31 cellular contexts compared by ENCODE assay signal in genomic region chr2:237293966-237294365, GRCh38.
DNase-seq lines count a peak whose midpoint lies in the region; ATAC-seq, FAIRE-seq and TF ChIP-seq lines count a peak whose summit lies in the region.
"Had no signal": no experiment of that assay in that cellular context is flagged by ENCODE, and none has a peak within 500 bp of the region (broad histone marks: within the 10 kb centered on the region; RNA-seq: fewer than 3 reads in every experiment).

No MANE protein-coding gene starts in this region.

- H3K27ac ChIP-seq in left ventricle myocardium inferior (replicated peaks): peak overlapping the region; percentile 53
- H3K27ac ChIP-seq in esophagus squamous epithelium: peak overlapping the region in 3 of 4 donors; percentile 5 to 16 (median 13)
- peak overlapping the region; percentile 62 to 84 for H3K27ac ChIP-seq in uterus
- no peak overlapping the region for H3K27ac ChIP-seq in Karpas-422 (ENCODE audit: low read length)
- H3K27ac ChIP-seq in pancreas: no peak overlapping the region
- H3K27ac ChIP-seq: BLaER1, neutrophil, PC-9, prostate gland, upper lobe of left lung had no signal

- H2AFZ ChIP-seq in Karpas-422 (ENCODE audit: low read length): no peak overlapping the region
- H2AFZ ChIP-seq: PC-9 had no signal

- DNase-seq in left ventricle myocardium inferior (no peak), left cardiac atrium (no peak), esophagus squamous epithelium (lab: John Stamatoyannopoulos, UW) (no peak), osteocyte (ENCODE audit: extremely low spot score, unreplicated experiment) (no peak), uterus (no peak), Karpas-422 (no peak), pancreas (no peak)
- DNase-seq: activated B cell treated with CpG ODN at 0.5 μM for 24 hours; activated CD4-positive, alpha-beta T cell treated with anti-CD3 and anti-CD28 coated beads, Interleukin-2, amount 50 U/mL, for 4 hours; activated naive CD4-positive, alpha-beta T cell treated with Interleukin-2 at 50 U/mL for 16 hours; amygdala; DMS53; glutamatergic neuron; NCI-H1092 treated with DMSO at 0.1 percent for 48 hours; NCI-H187; NCI-H2171 treated with DMSO at 0.1 percent for 48 hours; NCI-H526 treated with DMSO at 0.1 percent for 48 hours; PC-9; SIG-M5; stimulated activated CD8-positive, alpha-beta memory T cell treated with anti-CD3 and anti-CD28 coated beads, Interleukin-4, amount 100 ng/mL, for 48 hours; stomach; upper lobe of left lung had no signal

- H3K4me1 Mint-ChIP-seq in osteocyte (ENCODE audit: unreplicated experiment): peaks cover 70% of the 10 kb centered on the region
- H3K4me1 Mint-ChIP-seq: activated B cell treated with CpG ODN at 0.5 μM for 24 hours had no signal

- peak overlapping the region; percentile 68 for H3K27ac Mint-ChIP-seq in osteocyte (ENCODE audit: unreplicated experiment)
- H3K27ac Mint-ChIP-seq: activated B cell treated with CpG ODN at 0.5 μM for 24 hours, IgD-negative memory B cell had no signal

- H3K9me3 ChIP-seq in left ventricle myocardium inferior (replicated peaks): peaks cover 8% of the 10 kb centered on the region
- no peaks in the 10 kb centered on the region for H3K9me3 ChIP-seq in esophagus squamous epithelium
- H3K9me3 ChIP-seq in uterus: no peaks in the 10 kb centered on the region
- H3K9me3 ChIP-seq in Karpas-422 (ENCODE audit: low read length): no peaks in the 10 kb centered on the region
- H3K9me3 ChIP-seq in pancreas: no peaks in the 10 kb centered on the region
- H3K9me3 ChIP-seq: BLaER1, neutrophil, prostate gland, stomach had no signal

- H3K4me1 ChIP-seq in left ventricle myocardium inferior (peaks cover 39% of the 10 kb centered on the region), esophagus squamous epithelium (peaks cover 0 to 39% (median 15%) of the 10 kb centered on the region in 3 donors), uterus (peaks cover 11 to 13% of the 10 kb centered on the region in 2 donors), Karpas-422 (ENCODE audit: low read length) (no peaks in the 10 kb centered on the region), pancreas (peaks cover 4 to 15% (median 12%) of the 10 kb centered on the region in 3 donors)
- H3K4me1 ChIP-seq: prostate gland had no signal

- no peaks in the 10 kb centered on the region for H3K79me2 ChIP-seq in Karpas-422 (ENCODE audit: low read length)

- H3K4me3 ChIP-seq in left ventricle myocardium inferior (no peak overlapping the region), esophagus squamous epithelium (no peak overlapping the region), uterus (no peak overlapping the region), Karpas-422 (ENCODE audit: low read length) (no peak overlapping the region), pancreas (no peak overlapping the region)
- H3K4me3 ChIP-seq: BLaER1, PC-9, prostate gland, skin epidermis, stomach, upper lobe of left lung had no signal

- H3K36me3 ChIP-seq in left ventricle myocardium inferior: no peaks in the 10 kb centered on the region
- no peaks in the 10 kb centered on the region for H3K36me3 ChIP-seq in esophagus squamous epithelium
- no peaks in the 10 kb centered on the region for H3K36me3 ChIP-seq in uterus
- no peaks in the 10 kb centered on the region for H3K36me3 ChIP-seq in Karpas-422 (ENCODE audit: insufficient read depth, low read length)
- H3K36me3 ChIP-seq in pancreas: no peaks in the 10 kb centered on the region
- H3K36me3 ChIP-seq: BLaER1, neutrophil, prostate gland, stomach, upper lobe of left lung had no signal

- no peaks in the 10 kb centered on the region for H3K36me3 Mint-ChIP-seq in osteocyte (ENCODE audit: unreplicated experiment)

- no peak overlapping the region for H3K4me2 ChIP-seq in Karpas-422 (ENCODE audit: low read depth, low read length, poor library complexity, severe bottlenecking)
- H3K4me2 ChIP-seq: BLaER1, PC-9 had no signal

- intact Hi-C loops in left ventricle myocardium inferior (cut with micrococcal nuclease) (no loop called here), left cardiac atrium (cut with DNase I) (loop anchor here in 1 of 2 donors (5.0 kb wide), 1 partner anchor 82 kb away; no protein-coding TSS in a partner anchor), esophagus squamous epithelium (cut with DNase I) (no loop called here), uterus (cut with DNase I; ENCODE audit: low total_unique reads) (no loop called here), pancreas (cut with DNase I) (no loop called here)

- no peaks in the 10 kb centered on the region for H4K20me1 ChIP-seq in Karpas-422 (ENCODE audit: insufficient read depth, low read depth, low read length)
- H4K20me1 ChIP-seq: BLaER1 had no signal

- no peaks in the 10 kb centered on the region for H3K9me3 Mint-ChIP-seq in osteocyte (ENCODE audit: unreplicated experiment)

- WGBS in esophagus squamous epithelium, 2 donors: 33 to 44% methylated on average over 1 of the region's 1 CpG
- 63 to 67% methylated on average over 1 of the region's 1 CpG for WGBS in pancreas, 2 donors

- H3K9ac ChIP-seq in Karpas-422 (ENCODE audit: low read length): no peak overlapping the region
- H3K9ac ChIP-seq: BLaER1 had no signal

- no peak for FAIRE-seq in pancreas (lab: Jason Lieb, UNC)
- FAIRE-seq: bronchial epithelial cell, G401.6, H1 had no signal

- TF ChIP-seq POLR2A in esophagus squamous epithelium (IDR thresholded peaks at IDR 0.05) (no peak), uterus (IDR thresholded peaks at IDR 0.05) (no peak)

- no peaks in the 10 kb centered on the region for H3K27me3 Mint-ChIP-seq in osteocyte (ENCODE audit: unreplicated experiment)

- ATAC-seq in left cardiac atrium (no peak), pancreas (no peak), HG03196 (IDR thresholded peaks at IDR 0.05; ENCODE audit: unreplicated experiment) (no peak)

- H3K27me3 ChIP-seq in left ventricle myocardium inferior (ENCODE audit: low read depth) (no peaks in the 10 kb centered on the region), esophagus squamous epithelium (peaks cover 0 to 18% (median 0%) of the 10 kb centered on the region in 4 donors), uterus (no peaks in the 10 kb centered on the region), Karpas-422 (ENCODE audit: low read length) (no peaks in the 10 kb centered on the region), pancreas (peaks cover 0 to 12% (median 1%) of the 10 kb centered on the region in 4 donors)
- H3K27me3 ChIP-seq: upper lobe of left lung had no signal

- H3K9me2 ChIP-seq in Karpas-422 (replicated peaks; ENCODE audit: insufficient read depth, low read length): no peaks in the 10 kb centered on the region

- H3K4me3 Mint-ChIP-seq in osteocyte (ENCODE audit: unreplicated experiment): no peak overlapping the region
- H3K4me3 Mint-ChIP-seq: activated B cell treated with CpG ODN at 0.5 μM for 24 hours, IgD-negative memory B cell had no signal

- TF ChIP-seq CTCF in left ventricle myocardium inferior (IDR thresholded peaks at IDR 0.05; ENCODE audit: borderline replicate concordance) (no peak), esophagus squamous epithelium (IDR thresholded peaks at IDR 0.05) (no peak), osteocyte (IDR thresholded peaks at IDR 0.05) (no peak), uterus (IDR thresholded peaks at IDR 0.05) (no peak), pancreas (IDR thresholded peaks at IDR 0.05) (no peak)

Comparison
In these comparisons a context has a peak if more than half of its experiments do, and no peak if none do; other contexts are left out.
1. H3K27ac ChIP-seq: peak in left ventricle myocardium inferior (single experiment), esophagus squamous epithelium (3 of 4) and uterus (2 of 2); none in Karpas-422 (single experiment) and pancreas (0 of 4).